8 cellular contexts compared by ENCODE assay signal in the genomic region with DNA sequence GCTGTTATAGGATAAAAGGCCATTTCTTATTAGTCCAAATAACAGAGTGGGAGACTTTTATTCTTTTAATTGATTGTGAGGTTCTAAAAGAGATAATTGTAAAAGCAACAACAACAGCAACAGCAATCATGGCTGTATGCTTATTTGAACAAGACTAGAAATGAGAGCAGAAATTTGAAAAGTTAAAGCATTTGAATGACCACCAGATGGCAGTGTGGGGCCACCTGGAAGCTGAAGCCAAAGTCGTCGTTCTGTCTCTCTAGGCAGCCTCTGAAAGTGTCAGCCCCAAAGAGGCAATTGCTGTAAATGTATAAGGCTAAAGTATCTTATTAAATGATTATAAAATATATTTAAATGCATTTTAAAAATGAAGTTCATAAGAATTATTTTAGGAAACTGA. TPM values are rescaled to one million over a fixed set of nuclear protein-coding genes. Genes with fewer than 3 reads are reported as not detected.
DNase-seq lines count a peak whose midpoint lies in the region; ATAC-seq, FAIRE-seq and TF ChIP-seq lines count a peak whose summit lies in the region.

No MANE protein-coding gene starts in this region.

- TF ChIP-seq CTCF in GM10266 (IDR thresholded peaks at IDR 0.05; ENCODE audit: control insufficient read depth, insufficient read depth, low read depth, missing control alignments) (peak; percentile 47), K562 (IDR thresholded peaks at IDR 0.05 in 2 of 3, conservative IDR thresholded peaks at IDR 0.05 in 1 of 3; ENCODE audit: insufficient read depth in 2 of 3, low read depth in 1 of 3, low read length in 3 of 3) (peak; percentile 58 to 72 (median 60))

- ATAC-seq in HG02571 (IDR thresholded peaks at IDR 0.05; ENCODE audit: unreplicated experiment) (peak; percentile 71), K562 (peak; percentile 89)

- TF ChIP-seq POLR2A in K562 (conservative IDR thresholded peaks at IDR 0.05) = no peak
- no peak for TF ChIP-seq POLR2A in GM12891 (IDR thresholded peaks at IDR 0.05; ENCODE audit: low read depth, low read length)

- TF ChIP-seq RAD21 in K562 (CRISPR knock-in tag; conservative IDR thresholded peaks at IDR 0.05 in 1 of 2, IDR thresholded peaks at IDR 0.05 in 1 of 2) = peak; percentile 63 to 72

- H3K4me1 ChIP-seq in K562 (replicated peaks in 1 of 2; ENCODE audit: control insufficient read depth in 2 of 2, insufficient read depth in 2 of 2, low read length in 2 of 2) = no peaks in the 10 kb centered on the region

- no peaks in the 10 kb centered on the region for H3K9me3 ChIP-seq in K562 (replicated peaks; ENCODE audit: control insufficient read depth, insufficient read depth, low read depth, low read length)

- H3K79me2 ChIP-seq in K562 (ENCODE audit: control insufficient read depth, insufficient read depth, low read length) = no peaks in the 10 kb centered on the region

- H3K36me3 ChIP-seq in K562 (ENCODE audit: control insufficient read depth, insufficient read depth, low read length) = no peaks in the 10 kb centered on the region

- no peaks in the 10 kb centered on the region for H4K20me1 ChIP-seq in K562 (replicated peaks; ENCODE audit: control insufficient read depth, insufficient read depth, low read length)

- H3K4me3 ChIP-seq in K562 = no peak overlapping the region

- 8% methylated on average over 2 of the region's 2 CpGs for WGBS in K562 (ENCODE audit: insufficient coverage, low coverage, missing lambda C conversion rate)

- no TSS peak for BruUV-seq in K562 (replicated peaks; lab: Mats Ljungman, UMichigan)

- H3K9me1 ChIP-seq in K562 (ENCODE audit: control insufficient read depth, insufficient read depth, low read length) = no peaks in the 10 kb centered on the region

- in situ Hi-C loops in K562 (cut with MboI) = no loop called here

- FAIRE-seq in TTC549 (lab: Jason Lieb, UNC) = peak; percentile 93
- FAIRE-seq in K562 (lab: Jason Lieb, UNC) = peak; percentile 90
- no peak for FAIRE-seq in GM12891 (lab: Jason Lieb, UNC)

- intact Hi-C loops in K562 (cut with micrococcal nuclease) = loop anchor here (1.0 kb wide), 1 partner anchor 165 kb away; no protein-coding TSS in a partner anchor

- no peak for TF ChIP-seq EP300 in K562 (IDR thresholded peaks at IDR 0.05; ENCODE audit: low read length)

- DNase-seq in GM10266 (ENCODE audit: extremely low spot score) = peak; percentile 2
- DNase-seq in NCI-H1930 (lab: John Stamatoyannopoulos, UW) = peak; percentile 9 to 45
- peak; percentile 42 to 75 (median 47) for DNase-seq in K562 (ENCODE audit: extremely low read depth in 1 of 4, low spot score in 3 of 4)
- DNase-seq in iris pigment epithelial cell (ENCODE audit: low read depth) = peak; percentile 61
- DNase-seq in stimulated activated CD4-positive, alpha-beta T cell treated with anti-CD3 and anti-CD28 coated beads, Interleukin-2, amount 100 ng/mL, for 4 hours (ENCODE audit: low read depth) = peak; percentile 35
- no peak for DNase-seq in GM12891 (ENCODE audit: insufficient read length, low spot score)

- H3K9ac ChIP-seq in K562 (ENCODE audit: insufficient read depth in 1 of 2, low read depth in 2 of 2, low read length in 2 of 2) = no peak overlapping the region

- CTCF ChIA-PET in K562 (lab: Yijun Ruan, JAX; ENCODE audit: low intra/inter-chr PET ratio) = interaction anchor here (0.8 kb wide), 1 partner anchor 18 kb away, joined by 3 read pairs; no protein-coding TSS in a partner anchor

- H3K27ac ChIP-seq in K562 (ENCODE audit: extremely low read depth, low read depth, low read length) = no peak overlapping the region

- H2AFZ ChIP-seq in K562 (ENCODE audit: low read depth, low read length) = no peak overlapping the region

- POLR2A ChIA-PET in K562 (lab: Yijun Ruan, JAX) = no interaction called here

- no peaks in the 10 kb centered on the region for H3K27me3 ChIP-seq in K562 (ENCODE audit: control insufficient read depth in 2 of 2, insufficient read depth in 2 of 2, low read length in 2 of 2)

- H3K4me2 ChIP-seq in K562 (ENCODE audit: insufficient read depth, low read length) = no peak overlapping the region

TF ChIP-seq in K562, 482 proteins besides CTCF, POLR2A, EP300 and RAD21:
- TF ChIP-seq ARID2 (IDR thresholded peaks at IDR 0.05) (0 out of 2 replicates have a peak, but pooled peaks have one; percentile 27), TAF1 (IDR thresholded peaks at IDR 0.05; ENCODE audit: control insufficient read depth, extremely low read depth, insufficient read depth, low read length, severe bottlenecking) (no peak), SMC3 (conservative IDR thresholded peaks at IDR 0.05; ENCODE audit: insufficient read depth, low read depth, low read length) (peak; percentile 58)
- TF ChIP-seq, protein P1, sequence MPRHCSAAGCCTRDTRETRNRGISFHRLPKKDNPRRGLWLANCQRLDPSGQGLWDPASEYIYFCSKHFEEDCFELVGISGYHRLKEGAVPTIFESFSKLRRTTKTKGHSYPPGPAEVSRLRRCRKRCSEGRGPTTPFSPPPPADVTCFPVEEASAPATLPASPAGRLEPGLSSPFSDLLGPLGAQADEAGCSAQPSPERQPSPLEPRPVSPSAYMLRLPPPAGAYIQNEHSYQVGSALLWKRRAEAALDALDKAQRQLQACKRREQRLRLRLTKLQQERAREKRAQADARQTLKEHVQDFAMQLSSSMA (CRISPR knock-in tag; IDR thresholded peaks at IDR 0.05) = no peak

TF ChIP-seq in GM12891, 5 proteins besides CTCF, POLR2A, EP300 and RAD21:
- TF ChIP-seq POLR2AphosphoS5 (IDR thresholded peaks at IDR 0.05; ENCODE audit: low read depth, low read length) = no peak
- no peak for TF ChIP-seq POU2F2 (IDR thresholded peaks at IDR 0.05; ENCODE audit: low read depth, low read length)
- no peak for TF ChIP-seq SPI1 (IDR thresholded peaks at IDR 0.05; ENCODE audit: low read depth, low read length)
- TF ChIP-seq TAF1 (IDR thresholded peaks at IDR 0.05; ENCODE audit: low read depth, low read length) = no peak
- TF ChIP-seq PAX5 (IDR thresholded peaks at IDR 0.05; ENCODE audit: insufficient read depth, low read length, severe bottlenecking) = no peak

RNA-seq across cellular contexts. Expression of a gene that starts 42.2 kb away (rescaled TPM):
- total RNA-seq in K562 (2011; cell fraction: chromatin; rRNA removed; ENCODE audit: low replicate concordance) = 0.25 TPM in 1 of 2 replicates, not detected in the other
- total RNA-seq in K562 (2011; cell fraction: nucleolus; rRNA removed) = not detected in 2 replicates
- not detected in 2 replicates for total RNA-seq in K562 (2011; cell fraction: nucleoplasm; rRNA removed)
- 0.09 and 0.16 TPM in 2 replicates for total RNA-seq in K562 (2014; rRNA removed)
- 0.22 and 0.25 TPM in 2 replicates for total RNA-seq in K562 (2014; rRNA removed; fragmentation: Illumina TruSeq; extraction: Trizol)
- total RNA-seq in K562 (2015; rRNA removed; fragmentation: Illumina TruSeq; extraction: Trizol) = 0.07 and 0.11 TPM in 2 replicates
- total RNA-seq in K562 (2021) = 0.16 and 0.27 TPM in 2 replicates
- 0.07 and 0.52 TPM in 2 replicates for polyA plus RNA-seq in K562 (2011; rRNA removed)
- polyA plus RNA-seq in K562 (2011; cell fraction: cytosol; rRNA removed) = not detected in 2 replicates
- not detected in 2 replicates for polyA plus RNA-seq in K562 (2011; cell fraction: nucleus; rRNA removed)
- 0.05 and 0.08 TPM in 2 replicates for polyA plus RNA-seq in K562 (2012)
- polyA plus RNA-seq in K562 (2014; fragmentation: Illumina TruSeq; extraction: Trizol) = 0.07 and 0.19 TPM in 2 replicates
- under 1 TPM; 0.11 to 0.35 TPM for polyA plus RNA-seq in K562 (2014; fragmentation: Nextera tagmentation; extraction: Ambion mirVana)
- 0.09 and 0.12 TPM in 2 replicates for polyA plus RNA-seq in K562 (2014; rRNA removed)
- polyA minus RNA-seq in K562 (2011; rRNA and poly(A)+ RNA removed) = 0.12 TPM in 1 of 2 replicates, not detected in the other
- polyA minus RNA-seq in K562 (2011; cell fraction: cytosol; rRNA and poly(A)+ RNA removed) = not detected in 2 replicates
- polyA minus RNA-seq in K562 (2011; cell fraction: nucleus; rRNA and poly(A)+ RNA removed) = not detected in 2 replicates
- polyA plus RNA-seq in GM12891 (2012; ENCODE audit: low read depth, missing spikeins) = 0.06 TPM

RNA-seq across cellular contexts. Expression of a gene that starts 56.1 kb away (rescaled TPM):
- not detected in 2 replicates for total RNA-seq in K562 (2011; cell fraction: chromatin; rRNA removed; ENCODE audit: low replicate concordance)
- not detected in 2 replicates for total RNA-seq in K562 (2011; cell fraction: nucleolus; rRNA removed)
- not detected in 2 replicates for total RNA-seq in K562 (2011; cell fraction: nucleoplasm; rRNA removed)
- total RNA-seq in K562 (2014; rRNA removed) (not detected in 2 replicates), K562 (2014; rRNA removed; fragmentation: Illumina TruSeq; extraction: Trizol) (not detected in 2 replicates), K562 (2015; rRNA removed; fragmentation: Illumina TruSeq; extraction: Trizol) (not detected in 2 replicates), K562 (2021) (not detected in 2 replicates)
- polyA plus RNA-seq in K562 (2011; rRNA removed) (not detected in 2 replicates), K562 (2014; fragmentation: Illumina TruSeq; extraction: Trizol) (not detected in 2 replicates), K562 (2014; fragmentation: Nextera tagmentation; extraction: Ambion mirVana) (under 1 TPM in 1 of 2 experiments, not detected in 1; 0.06 TPM), K562 (2014; rRNA removed) (not detected in 2 replicates)
- polyA plus RNA-seq in K562 (2011; cell fraction: cytosol; rRNA removed) = not detected in 2 replicates
- not detected in 2 replicates for polyA plus RNA-seq in K562 (2011; cell fraction: nucleus; rRNA removed)
- polyA plus RNA-seq in K562 (2012) = not detected in 2 replicates
- polyA minus RNA-seq in K562 (2011; rRNA and poly(A)+ RNA removed) = not detected in 2 replicates
- polyA minus RNA-seq in K562 (2011; cell fraction: cytosol; rRNA and poly(A)+ RNA removed) = not detected in 2 replicates
- not detected in 2 replicates for polyA minus RNA-seq in K562 (2011; cell fraction: nucleus; rRNA and poly(A)+ RNA removed)
- polyA plus RNA-seq in GM12891 (2012; ENCODE audit: low read depth, missing spikeins) = not detected
